ENCODE assay signal across 17 cellular contexts in genomic region chr9:92142329-92142728, GRCh38.
"Had no signal": no experiment of that assay in that cellular context is flagged by ENCODE, and none has a peak within 500 bp of the region (broad histone marks: within the 10 kb centered on the region; RNA-seq: fewer than 3 reads in every experiment).

No MANE protein-coding gene starts in this region.

- H3K9me3 Mint-ChIP-seq: endodermal cell, natural killer cell had no signal

- DNase-seq: activated CD4-positive, CD25-positive, alpha-beta regulatory T cell treated with anti-CD3 and anti-CD28 coated beads, Interleukin-2, amount 50 U/mL, for 72 hours; activated naive CD4-positive, alpha-beta T cell treated with Interleukin-2 at 50 U/mL for 16 hours; activated T-cell treated with anti-CD3 and anti-CD28 coated beads for 4 hours; anterior cingulate cortex; dorsolateral prefrontal cortex; endodermal cell; erythroblast; heart right ventricle; left colon; natural killer cell; occipital lobe; psoas muscle; right lobe of liver; stimulated activated CD4-positive, alpha-beta T cell treated with anti-CD3 and anti-CD28 coated beads, Interleukin-1b, Interleukin-23, amount 100 ng/mL, for 48 hours; thyroid gland; uterus had no signal

- H3K27ac Mint-ChIP-seq: endodermal cell, natural killer cell had no signal

- ATAC-seq: gastroesophageal sphincter, heart right ventricle, left colon, natural killer cell, psoas muscle, right lobe of liver had no signal

- H3K27ac ChIP-seq: dorsolateral prefrontal cortex, heart right ventricle, psoas muscle, right lobe of liver, thyroid gland had no signal

- H3K4me1 ChIP-seq: psoas muscle, uterus had no signal

- H3K9me3 ChIP-seq: gastroesophageal sphincter, heart right ventricle, psoas muscle, right lobe of liver, thyroid gland, uterus had no signal

- H3K36me3 Mint-ChIP-seq: natural killer cell had no signal

- H3K4me3 ChIP-seq: psoas muscle, right lobe of liver, thyroid gland had no signal

- H3K36me3 ChIP-seq: gastroesophageal sphincter, heart right ventricle, right lobe of liver, thyroid gland, uterus had no signal

- H3K4me3 Mint-ChIP-seq: natural killer cell had no signal

- H3K27me3 ChIP-seq: right lobe of liver, thyroid gland, uterus had no signal
